15 cellular contexts compared by ENCODE assay signal in genomic region chr22:45314054-45314721, GRCh38. TPM values are rescaled to one million over a fixed set of nuclear protein-coding genes. Genes with fewer than 3 reads are reported as not detected.
DNase-seq lines count a peak whose midpoint lies in the region; ATAC-seq and TF ChIP-seq lines count a peak whose summit lies in the region.
"Had no signal": no experiment of that assay in that cellular context is flagged by ENCODE, and none has a peak within 500 bp of the region (broad histone marks: within the 10 kb centered on the region; RNA-seq: fewer than 3 reads in every experiment).

No MANE protein-coding gene starts in this region.

- peaks cover 78% of the 10 kb centered on the region for H3K4me1 Mint-ChIP-seq in activated naive CD4-positive, alpha-beta T cell treated with anti-CD3 and anti-CD28 coated beads for 36 hours (ENCODE audit: low read depth)
- H3K4me1 Mint-ChIP-seq in effector memory CD8-positive, alpha-beta T cell (ENCODE audit: low read depth in 2 of 2): peaks cover 32 to 36% of the 10 kb centered on the region in 2 donors

- TF ChIP-seq CTCF in Loucy (conservative IDR thresholded peaks at IDR 0.05; ENCODE audit: low read length) (no peak), smooth muscle cell (IDR thresholded peaks at IDR 0.05; ENCODE audit: borderline replicate concordance, insufficient read depth, poor library complexity, severe bottlenecking) (no peak)

- peaks cover 6% of the 10 kb centered on the region for H3K36me3 Mint-ChIP-seq in activated naive CD4-positive, alpha-beta T cell treated with anti-CD3 and anti-CD28 coated beads for 36 hours (ENCODE audit: low read depth)
- peaks cover 11 to 17% of the 10 kb centered on the region in 2 donors for H3K36me3 Mint-ChIP-seq in activated naive CD4-positive, alpha-beta T cell treated with anti-CD3 and anti-CD28 coated beads, Interleukin-2, amount 50 U/mL, for 72 hours
- H3K36me3 Mint-ChIP-seq in effector memory CD8-positive, alpha-beta T cell (ENCODE audit: insufficient read depth): peaks cover 40% of the 10 kb centered on the region

- H4K20me1 ChIP-seq in Loucy (ENCODE audit: insufficient read depth, low read length, poor library complexity, severe bottlenecking) (peaks cover 36% of the 10 kb centered on the region), smooth muscle cell (ENCODE audit: low read depth) (peaks cover 10% of the 10 kb centered on the region)

- no peak overlapping the region for H3K4me3 ChIP-seq in Loucy (ENCODE audit: low read length, poor library complexity, severe bottlenecking)
- H3K4me3 ChIP-seq in smooth muscle cell: no peak overlapping the region

- H3K27ac ChIP-seq in smooth muscle cell (ENCODE audit: low read depth): peak overlapping the region; percentile 54
- H3K27ac ChIP-seq: foreskin keratinocyte, RWPE1 had no signal

- H3K27me3 ChIP-seq in Loucy (ENCODE audit: insufficient read depth, low read length, poor library complexity, severe bottlenecking) (no peaks in the 10 kb centered on the region), smooth muscle cell (ENCODE audit: low read depth) (no peaks in the 10 kb centered on the region)
- H3K27me3 ChIP-seq: foreskin keratinocyte had no signal

- no peak for DNase-seq in activated naive CD4-positive, alpha-beta T cell treated with anti-CD3 and anti-CD28 coated beads for 36 hours
- no peak for DNase-seq in activated naive CD4-positive, alpha-beta T cell treated with anti-CD3 and anti-CD28 coated beads, Interleukin-2, amount 50 U/mL, for 72 hours (ENCODE audit: low spot score in 2 of 2)
- no peak for DNase-seq in effector memory CD8-positive, alpha-beta T cell
- no peak for DNase-seq in smooth muscle cell (lab: John Stamatoyannopoulos, UW; ENCODE audit: unreplicated experiment)
- DNase-seq in NCI-H524 treated with DMSO at 0.1 percent for 48 hours (lab: John Stamatoyannopoulos, UW): no peak
- DNase-seq: activated CD4-positive, alpha-beta T cell treated with anti-CD3 and anti-CD28 coated beads for 48 hours; activated naive CD8-positive, alpha-beta T cell treated with anti-CD3 and anti-CD28 coated beads, Interleukin-2, amount 10 ng/mL, durations not matched to agents 7 days and 5 days; foreskin keratinocyte; stimulated activated CD4-positive, alpha-beta T cell treated with anti-CD3 and anti-CD28 coated beads, Interleukin-12 subunit alpha, Interleukin-12 subunit beta, amount 100 ng/mL, for 4 hours had no signal

- H2AFZ ChIP-seq in Loucy (ENCODE audit: low read length) (no peak overlapping the region), smooth muscle cell (ENCODE audit: low read depth) (no peak overlapping the region)

- H3K9ac ChIP-seq in Loucy (ENCODE audit: low read depth, low read length, poor library complexity, severe bottlenecking): no peak overlapping the region
- no peak overlapping the region for H3K9ac ChIP-seq in smooth muscle cell (ENCODE audit: low read depth)

- H3F3A ChIP-seq in Loucy (ENCODE audit: low read depth): no peaks in the 10 kb centered on the region
- peaks cover 16% of the 10 kb centered on the region for H3F3A ChIP-seq in smooth muscle cell (ENCODE audit: low read depth)

- CTCF ChIA-PET in activated naive CD4-positive, alpha-beta T cell treated with anti-CD3 and anti-CD28 coated beads for 36 hours (lab: Charles Lee): interaction anchor here (1.0 kb wide), 1 partner anchor 16 kb away, joined by 3 read pairs; no protein-coding TSS in a partner anchor

- peak overlapping the region; percentile 61 for H3K27ac Mint-ChIP-seq in activated naive CD4-positive, alpha-beta T cell treated with anti-CD3 and anti-CD28 coated beads for 36 hours
- H3K27ac Mint-ChIP-seq in activated naive CD4-positive, alpha-beta T cell treated with anti-CD3 and anti-CD28 coated beads, Interleukin-2, amount 50 U/mL, for 72 hours: peak overlapping the region in 1 of 2 donors; percentile 5
- H3K27ac Mint-ChIP-seq in effector memory CD8-positive, alpha-beta T cell: peak overlapping the region; percentile 57 to 72
- H3K27ac Mint-ChIP-seq: activated naive CD8-positive, alpha-beta T cell treated with anti-CD3 and anti-CD28 coated beads, Interleukin-2, amount 10 ng/mL, durations not matched to agents 7 days and 5 days had no signal

- H3K4me1 ChIP-seq in Loucy (ENCODE audit: insufficient read depth, low read length, poor library complexity, severe bottlenecking): peaks cover 46% of the 10 kb centered on the region
- H3K4me1 ChIP-seq in smooth muscle cell (ENCODE audit: low read depth): peaks cover 34% of the 10 kb centered on the region

- H3K79me2 ChIP-seq in Loucy (ENCODE audit: insufficient read depth, low read length) (peaks cover 66% of the 10 kb centered on the region), smooth muscle cell (ENCODE audit: low read depth) (peaks cover 65% of the 10 kb centered on the region)

- H3K9me3 Mint-ChIP-seq in activated naive CD4-positive, alpha-beta T cell treated with anti-CD3 and anti-CD28 coated beads for 36 hours: no peaks in the 10 kb centered on the region
- no peaks in the 10 kb centered on the region for H3K9me3 Mint-ChIP-seq in activated naive CD4-positive, alpha-beta T cell treated with anti-CD3 and anti-CD28 coated beads, Interleukin-2, amount 50 U/mL, for 72 hours
- no peaks in the 10 kb centered on the region for H3K9me3 Mint-ChIP-seq in effector memory CD8-positive, alpha-beta T cell
- H3K9me3 Mint-ChIP-seq: activated naive CD8-positive, alpha-beta T cell treated with anti-CD3 and anti-CD28 coated beads, Interleukin-2, amount 10 ng/mL, durations not matched to agents 7 days and 5 days had no signal

- intact Hi-C loops in activated naive CD4-positive, alpha-beta T cell treated with anti-CD3 and anti-CD28 coated beads for 36 hours (cut with micrococcal nuclease): no loop called here

- ATAC-seq in activated naive CD4-positive, alpha-beta T cell treated with anti-CD3 and anti-CD28 coated beads, Interleukin-2, amount 50 U/mL, for 72 hours: no peak
- ATAC-seq in effector memory CD8-positive, alpha-beta T cell (replicated peaks): no peak
- ATAC-seq in GM19463 (IDR thresholded peaks at IDR 0.05; ENCODE audit: unreplicated experiment) (no peak), GM18909 (IDR thresholded peaks at IDR 0.05; ENCODE audit: poor library complexity, unreplicated experiment) (no peak)
- ATAC-seq: foreskin keratinocyte had no signal

- WGBS in smooth muscle cell (ENCODE audit: low lambda C conversion rate): 45% methylated on average over 8 of the region's 8 CpGs

- H3K27me3 Mint-ChIP-seq in activated naive CD4-positive, alpha-beta T cell treated with anti-CD3 and anti-CD28 coated beads for 36 hours (ENCODE audit: low read depth): no peaks in the 10 kb centered on the region
- H3K27me3 Mint-ChIP-seq in effector memory CD8-positive, alpha-beta T cell: no peaks in the 10 kb centered on the region
- H3K27me3 Mint-ChIP-seq: activated naive CD8-positive, alpha-beta T cell treated with anti-CD3 and anti-CD28 coated beads, Interleukin-2, amount 10 ng/mL, durations not matched to agents 7 days and 5 days had no signal

- H3K36me3 ChIP-seq in Loucy (ENCODE audit: insufficient read depth, low read length) (no peaks in the 10 kb centered on the region), smooth muscle cell (ENCODE audit: low read depth) (no peaks in the 10 kb centered on the region)

- H3K4me2 ChIP-seq in Loucy (ENCODE audit: low read depth, low read length, poor library complexity, severe bottlenecking) (peak overlapping the region; percentile 28), smooth muscle cell (peak overlapping the region; percentile 73)

- no peaks in the 10 kb centered on the region for H3K9me3 ChIP-seq in Loucy (ENCODE audit: insufficient read depth, low read depth, low read length)
- H3K9me3 ChIP-seq in smooth muscle cell (replicated peaks; ENCODE audit: low read depth): no peaks in the 10 kb centered on the region

- no peak overlapping the region for H3K4me3 Mint-ChIP-seq in activated naive CD4-positive, alpha-beta T cell treated with anti-CD3 and anti-CD28 coated beads for 36 hours
- no peak overlapping the region for H3K4me3 Mint-ChIP-seq in effector memory CD8-positive, alpha-beta T cell
- H3K4me3 Mint-ChIP-seq: activated naive CD8-positive, alpha-beta T cell treated with anti-CD3 and anti-CD28 coated beads, Interleukin-2, amount 10 ng/mL, durations not matched to agents 7 days and 5 days had no signal

- H3K9me2 ChIP-seq in Loucy (replicated peaks; ENCODE audit: low read depth, low read length): no peaks in the 10 kb centered on the region

RNA-seq across cellular contexts. Expression of gene FAM118A, which starts 4.5 kb away (rescaled TPM):
- 10 to 100 TPM; 62.2 to 66.9 TPM for total RNA-seq in activated naive CD4-positive, alpha-beta T cell treated with anti-CD3 and anti-CD28 coated beads for 36 hours
- total RNA-seq in activated naive CD4-positive, alpha-beta T cell treated with anti-CD3 and anti-CD28 coated beads, Interleukin-2, amount 50 U/mL, for 72 hours: 10 to 100 TPM; 59.2 to 79.0 TPM
- total RNA-seq in smooth muscle cell: 36.1 and 36.6 TPM in 2 replicates
- polyA plus RNA-seq in smooth muscle cell: 60.3 and 114 TPM in 2 replicates

RNA-seq across cellular contexts. Expression of gene UPK3A, which starts 29.4 kb away (rescaled TPM):
- not detected for total RNA-seq in activated naive CD4-positive, alpha-beta T cell treated with anti-CD3 and anti-CD28 coated beads for 36 hours
- total RNA-seq in activated naive CD4-positive, alpha-beta T cell treated with anti-CD3 and anti-CD28 coated beads, Interleukin-2, amount 50 U/mL, for 72 hours: not detected
- total RNA-seq in smooth muscle cell: not detected in 2 replicates
- not detected in 2 replicates for polyA plus RNA-seq in smooth muscle cell
- total RNA-seq: activated naive CD8-positive, alpha-beta T cell treated with anti-CD3 and anti-CD28 coated beads, Interleukin-2, amount 10 ng/mL, durations not matched to agents 7 days and 5 days; foreskin keratinocyte; kidney epithelial cell had no signal
- polyA plus RNA-seq: foreskin keratinocyte, neural cell had no signal
